ENCODE assay signal across 1 cellular context in genomic region chr6:70839286-70840266, GRCh38.
TF ChIP-seq lines count a peak whose summit lies in the region.

No MANE protein-coding gene starts in this region.

TF ChIP-seq in WTC11, 78 proteins besides CTCF, POLR2A, EP300 and RAD21 (continued from another document):
- TF ChIP-seq ZNF532 (CRISPR knock-in tag; IDR thresholded peaks at IDR 0.05; ENCODE audit: borderline replicate concordance) (no peak), MYBL2 (CRISPR knock-in tag; IDR thresholded peaks at IDR 0.05) (no peak), RORB (CRISPR knock-in tag; IDR thresholded peaks at IDR 0.05) (no peak), ZNF281 (CRISPR knock-in tag; IDR thresholded peaks at IDR 0.05) (no peak), ATF2 (CRISPR knock-in tag; IDR thresholded peaks at IDR 0.05; ENCODE audit: borderline replicate concordance, low read depth) (no peak), ELF4 (CRISPR knock-in tag; IDR thresholded peaks at IDR 0.05; ENCODE audit: low read depth) (no peak), CREB1 (CRISPR knock-in tag; IDR thresholded peaks at IDR 0.05) (no peak), GABPB1 (CRISPR knock-in tag; IDR thresholded peaks at IDR 0.05) (no peak), SOX15 (CRISPR knock-in tag; IDR thresholded peaks at IDR 0.05) (no peak)
